Comparison of ENCODE assay signal across 18 cellular contexts in genomic region chr13:109809216-109809890, GRCh38. TPM values are rescaled to one million over a fixed set of nuclear protein-coding genes. Genes with fewer than 3 reads are reported as not detected.
A peak's percentile ranks its signal among the peaks of the same experiment; 100 is the strongest.
DNase-seq lines count a peak whose midpoint lies in the region; ATAC-seq and TF ChIP-seq lines count a peak whose summit lies in the region.
"Had no signal": no experiment of that assay in that cellular context is flagged by ENCODE, and none has a peak within 500 bp of the region (broad histone marks: within the 10 kb centered on the region; RNA-seq: fewer than 3 reads in every experiment).

No MANE protein-coding gene starts in this region.

- peak; percentile 13; the same call in 1 of the 2 replicates for TF ChIP-seq CTCF in VCaP (conservative IDR thresholded peaks at IDR 0.05)
- no peak for TF ChIP-seq CTCF in activated CD8-positive, alpha-beta T cell treated with anti-CD3 and anti-CD28 coated beads for 36 hours (IDR thresholded peaks at IDR 0.05)
- no peak for TF ChIP-seq CTCF in natural killer cell (IDR thresholded peaks at IDR 0.05)

- peaks cover 3% of the 10 kb centered on the region for H3K27me3 Mint-ChIP-seq in activated CD8-positive, alpha-beta T cell treated with anti-CD3 and anti-CD28 coated beads for 36 hours
- H3K27me3 Mint-ChIP-seq in natural killer cell (ENCODE audit: low read depth in 2 of 2) = peaks cover 26 to 39% of the 10 kb centered on the region in 2 donors

- POLR2A ChIA-PET in activated CD8-positive, alpha-beta T cell treated with anti-CD3 and anti-CD28 coated beads for 36 hours (lab: Charles Lee) = no interaction called here

- ATAC-seq in activated CD8-positive, alpha-beta T cell treated with anti-CD3 and anti-CD28 coated beads for 36 hours = no peak
- ATAC-seq in GM21619 (IDR thresholded peaks at IDR 0.05; ENCODE audit: unreplicated experiment) (no peak), natural killer cell (no peak)

- H3K4me3 Mint-ChIP-seq in activated CD8-positive, alpha-beta T cell treated with anti-CD3 and anti-CD28 coated beads for 36 hours = no peak overlapping the region
- no peak overlapping the region for H3K4me3 Mint-ChIP-seq in natural killer cell

- no peaks in the 10 kb centered on the region for H3K4me1 Mint-ChIP-seq in activated CD8-positive, alpha-beta T cell treated with anti-CD3 and anti-CD28 coated beads for 36 hours (ENCODE audit: low read depth)
- H3K4me1 Mint-ChIP-seq in natural killer cell = no peaks in the 10 kb centered on the region

- H3K9me3 Mint-ChIP-seq in activated CD8-positive, alpha-beta T cell treated with anti-CD3 and anti-CD28 coated beads for 36 hours = no peaks in the 10 kb centered on the region
- no peaks in the 10 kb centered on the region for H3K9me3 Mint-ChIP-seq in natural killer cell

- no peak overlapping the region for H3K27ac Mint-ChIP-seq in activated CD8-positive, alpha-beta T cell treated with anti-CD3 and anti-CD28 coated beads for 36 hours
- H3K27ac Mint-ChIP-seq in natural killer cell = no peak overlapping the region

- CTCF ChIA-PET in activated CD8-positive, alpha-beta T cell treated with anti-CD3 and anti-CD28 coated beads for 36 hours (lab: Charles Lee) = no interaction called here

- H3K27ac ChIP-seq in VCaP = peak overlapping the region; percentile 48
- H3K27ac ChIP-seq: Peyer's patch, SJSA1 had no signal

- H3K4me3 ChIP-seq in skeletal muscle cell (ENCODE audit: low read depth, low read length) = no peak overlapping the region
- H3K4me3 ChIP-seq: Peyer's patch, SJSA1 had no signal

- intact Hi-C loops in activated CD8-positive, alpha-beta T cell treated with anti-CD3 and anti-CD28 coated beads for 36 hours (cut with micrococcal nuclease) = no loop called here
- intact Hi-C loops in natural killer cell (cut with micrococcal nuclease) = no loop called here

- DNase-seq in DMS53 (lab: John Stamatoyannopoulos, UW) (peak; percentile 56), DMS53 treated with DMSO at 0.1 percent for 48 hours (lab: John Stamatoyannopoulos, UW; ENCODE audit: unreplicated experiment) (no peak), LHCN-M2 (ENCODE audit: low read depth) (peak; percentile 43), skeletal muscle cell (ENCODE audit: low read depth) (peak; percentile 47), natural killer cell (no peak)
- no peak for DNase-seq in activated CD8-positive, alpha-beta T cell treated with anti-CD3 and anti-CD28 coated beads for 36 hours
- DNase-seq: BE2C, GOT3, HCEC 1CT, KG1, NCI-H1092 treated with DMSO at 0.1 percent for 48 hours, NCI-H1436 treated with DMSO at 0.1 percent for 48 hours, NCI-H2029 treated with DMSO at 0.1 percent for 48 hours, NCI-H446 treated with DMSO at 0.1 percent for 48 hours, Peyer's patch had no signal

- H3K36me3 Mint-ChIP-seq in activated CD8-positive, alpha-beta T cell treated with anti-CD3 and anti-CD28 coated beads for 36 hours (ENCODE audit: low read depth) = no peaks in the 10 kb centered on the region
- H3K36me3 Mint-ChIP-seq in natural killer cell = no peaks in the 10 kb centered on the region

RNA-seq across cellular contexts. Expression of gene IRS2, which starts 23.0 kb away (rescaled TPM):
- total RNA-seq in LHCN-M2 (2014; rRNA removed) = 37.8 and 46.7 TPM in 2 replicates
- 17.9 TPM for polyA plus RNA-seq in LHCN-M2 (2012)
- 1 to 10 TPM; 2.8 TPM for total RNA-seq in activated CD8-positive, alpha-beta T cell treated with anti-CD3 and anti-CD28 coated beads for 36 hours
- 10 to 100 TPM; 39.8 to 79.1 (median 60.9) TPM for total RNA-seq in natural killer cell

Comparison
In these comparisons a context has a peak if more than half of its experiments do, and no peak if none do; other contexts are left out.
1. DNase-seq: peak in DMS53 (single experiment), LHCN-M2 (single experiment) and skeletal muscle cell (single experiment); none in DMS53 treated with DMSO at 0.1 percent for 48 hours (single experiment), activated CD8-positive, alpha-beta T cell treated with anti-CD3 and anti-CD28 coated beads for 36 hours (single experiment) and natural killer cell (single experiment).
2. RNA of gene IRS2, which starts 23.0 kb away (total RNA-seq): 39.8 to 79.1 TPM in natural killer cell and 37.8 to 46.7 TPM in LHCN-M2; 2.8 TPM in activated CD8-positive, alpha-beta T cell treated with anti-CD3 and anti-CD28 coated beads for 36 hours; every median in the first group is over 10 times any median in the second.